In genomic region chr15:68578960-68579935, GRCh38 we compare ENCODE assay signal across 8 cellular contexts. TPM values are rescaled to one million over a fixed set of nuclear protein-coding genes. Genes with fewer than 3 reads are reported as not detected.
DNase-seq lines count a peak whose midpoint lies in the region; ATAC-seq and TF ChIP-seq lines count a peak whose summit lies in the region.

Gene CORO2B, plus strand, starts transcription at chr15:68578993. Its CDS starts 270 bp downstream, at chr15:68579263.

- no peak for TF ChIP-seq POLR2A in IMR-90 (IDR thresholded peaks at IDR 0.05; ENCODE audit: low read depth, low read length)

- peak within 1 kb of the TSS; percentile 83 for H2AK5ac ChIP-seq in IMR-90 (ENCODE audit: low read depth, low read length)

- peak within 1 kb of the TSS; percentile 89 for H3K4ac ChIP-seq in IMR-90 (ENCODE audit: low read depth, low read length)

- H3K4me3 ChIP-seq in IMR-90 (ENCODE audit: insufficient read depth, low read depth, low read length) (peak within 1 kb of the TSS; percentile 58), fibroblast of pulmonary artery (replicated peaks; ENCODE audit: low read depth, low read length) (peak within 1 kb of the TSS; percentile 62), neural cell (ENCODE audit: low read length) (peak within 1 kb of the TSS; percentile 91)

- H3K56ac ChIP-seq in IMR-90 (ENCODE audit: extremely low read depth, insufficient read depth, low read length): peak within 1 kb of the TSS; percentile 50

- H2AK9ac ChIP-seq in IMR-90 (replicated peaks; ENCODE audit: low read depth, low read length, poor library complexity): peak within 1 kb of the TSS; percentile 94

- H3K14ac ChIP-seq in IMR-90 (replicated peaks; ENCODE audit: low read depth, low read length): peak within 1 kb of the TSS; percentile 79

- peak within 1 kb of the TSS; percentile 79 for H3K23ac ChIP-seq in IMR-90 (ENCODE audit: low read depth, low read length)

- no peak for TF ChIP-seq EP300 in neural cell (conservative IDR thresholded peaks at IDR 0.05; ENCODE audit: poor library complexity, severe bottlenecking)

- peak within 1 kb of the TSS; percentile 86 for H2AFZ ChIP-seq in IMR-90 (replicated peaks; ENCODE audit: low read length, poor library complexity)
- peak within 1 kb of the TSS; percentile 84 for H2AFZ ChIP-seq in neural cell (ENCODE audit: low read depth, low read length)

- peak within 1 kb of the TSS; percentile 53 to 71 for H4K8ac ChIP-seq in IMR-90 (ENCODE audit: low read depth in 2 of 2, low read length in 2 of 2)

- H3K4me3 Mint-ChIP-seq in CD14-positive monocyte: peak within 1 kb of the TSS; percentile 91 to 97
- peak within 1 kb of the TSS; percentile 50 for H3K4me3 Mint-ChIP-seq in activated CD4-positive, alpha-beta memory T cell treated with anti-CD3 and anti-CD28 coated beads for 36 hours

- peaks cover 0 to 3% (median 0%) of the 10 kb centered on the region in 7 donors for H3K9me3 Mint-ChIP-seq in CD14-positive monocyte
- H3K9me3 Mint-ChIP-seq in activated CD4-positive, alpha-beta memory T cell treated with anti-CD3 and anti-CD28 coated beads for 36 hours: no peaks in the 10 kb centered on the region

- dilution Hi-C loops in IMR-90 (cut with HindIII; ENCODE audit: low sequenced_read_pairs, unreplicated experiment): no loop called here

- H3K27me3 Mint-ChIP-seq in CD14-positive monocyte (ENCODE audit: low read depth in 3 of 3): peaks cover 36 to 62% (median 37%) of the 10 kb centered on the region in 3 donors
- H3K27me3 Mint-ChIP-seq in activated CD4-positive, alpha-beta memory T cell treated with anti-CD3 and anti-CD28 coated beads for 36 hours: peaks cover 44% of the 10 kb centered on the region

- H3K36me3 ChIP-seq in IMR-90 (ENCODE audit: control insufficient read depth, insufficient read depth, low read length) (no peaks in the 10 kb centered on the region), neural cell (ENCODE audit: insufficient read depth, low read length) (no peaks in the 10 kb centered on the region)

- peaks cover 7% of the 10 kb centered on the region for H3K4me1 ChIP-seq in IMR-90 (ENCODE audit: control insufficient read depth, insufficient read depth, low read length)

- peak within 1 kb of the TSS; percentile 39 for H4K5ac ChIP-seq in IMR-90 (ENCODE audit: low read depth, low read length)

- CTCF ChIA-PET in IMR-90 (lab: Yijun Ruan, JAX): no interaction called here
- CTCF ChIA-PET in activated CD4-positive, alpha-beta memory T cell treated with anti-CD3 and anti-CD28 coated beads for 36 hours (lab: Charles Lee): interaction anchor here (1.2 kb wide), 1 partner anchor 20 kb away, joined by 3 read pairs; no protein-coding TSS in a partner anchor

- H3K27ac ChIP-seq in IMR-90 (ENCODE audit: insufficient read depth, low read length) (peak within 1 kb of the TSS; percentile 8; the same call in 1 of the 2 replicates), neural cell (ENCODE audit: low read length) (peak within 1 kb of the TSS; percentile 68)

- H2BK15ac ChIP-seq in IMR-90 (ENCODE audit: low read depth, low read length): peak within 1 kb of the TSS; percentile 34; the same call in 1 of the 3 replicates

- H3K4me2 ChIP-seq in IMR-90 (ENCODE audit: low read depth, low read length): peak within 1 kb of the TSS; percentile 95
- H3K4me2 ChIP-seq in neural cell (ENCODE audit: low read length): peak within 1 kb of the TSS; percentile 76

- TF ChIP-seq RAD21 in IMR-90 (IDR thresholded peaks at IDR 0.05; ENCODE audit: low read length) (no peak), neural cell (conservative IDR thresholded peaks at IDR 0.05) (no peak)

- peak within 1 kb of the TSS; percentile 59 for H2BK120ac ChIP-seq in IMR-90 (ENCODE audit: low read depth, low read length)

- no peak within 1 kb of the TSS for H3K18ac ChIP-seq in IMR-90 (ENCODE audit: low read depth, low read length)

- H3K4me1 Mint-ChIP-seq in CD14-positive monocyte: peaks cover 19% of the 10 kb centered on the region
- H3K4me1 Mint-ChIP-seq in activated CD4-positive, alpha-beta memory T cell treated with anti-CD3 and anti-CD28 coated beads for 36 hours (ENCODE audit: low read depth): peaks cover 6% of the 10 kb centered on the region

- H3K27ac Mint-ChIP-seq in CD14-positive monocyte: peak within 1 kb of the TSS in 4 of 7 donors; percentile 46 to 86 (median 78)
- H3K27ac Mint-ChIP-seq in activated CD4-positive, alpha-beta memory T cell treated with anti-CD3 and anti-CD28 coated beads for 36 hours: no peak within 1 kb of the TSS

- no peaks in the 10 kb centered on the region; the same call in 1 of the 2 replicates for H3K27me3 ChIP-seq in IMR-90 (ENCODE audit: control insufficient read depth, insufficient read depth, low read length)
- H3K27me3 ChIP-seq in neural cell (ENCODE audit: insufficient read depth, low read depth, low read length): no peaks in the 10 kb centered on the region

- peaks cover 3 to 8% of the 10 kb centered on the region in 2 donors for H3K36me3 Mint-ChIP-seq in CD14-positive monocyte
- no peaks in the 10 kb centered on the region for H3K36me3 Mint-ChIP-seq in activated CD4-positive, alpha-beta memory T cell treated with anti-CD3 and anti-CD28 coated beads for 36 hours

- no TSS peak for BruUV-seq in IMR-90 (replicated peaks; lab: Mats Ljungman, UMichigan)

- H3K9ac ChIP-seq in IMR-90 (ENCODE audit: low read depth, low read length) (peak within 1 kb of the TSS; percentile 62), neural cell (ENCODE audit: low read length) (peak within 1 kb of the TSS; percentile 86)

- TF ChIP-seq CTCF in CD14-positive monocyte (IDR thresholded peaks at IDR 0.05) (no peak), IMR-90 (conservative IDR thresholded peaks at IDR 0.05; ENCODE audit: low read depth, low read length) (no peak), fibroblast of pulmonary artery (IDR thresholded peaks at IDR 0.05; ENCODE audit: low read length, missing control alignments) (no peak), neural cell (IDR thresholded peaks at IDR 0.05; ENCODE audit: poor library complexity, severe bottlenecking) (peak; percentile 14)

- intact Hi-C loops in CD14-positive monocyte (cut with micrococcal nuclease) (no loop called here), IMR-90 (cut with micrococcal nuclease) (loop anchor here (1.0 kb wide), 2 partner anchors 95 to 273 kb away; no protein-coding TSS in a partner anchor)
- intact Hi-C loops in activated CD4-positive, alpha-beta memory T cell treated with anti-CD3 and anti-CD28 coated beads for 36 hours (cut with micrococcal nuclease): no loop called here

- in situ Hi-C loops in IMR-90 (cut with MboI; ENCODE audit: low sequenced_read_pairs): no loop called here

- peak within 1 kb of the TSS; percentile 59 for H2BK20ac ChIP-seq in IMR-90 (ENCODE audit: low read depth, low read length)

- H3F3A ChIP-seq in neural cell (ENCODE audit: insufficient read depth, low read length, poor library complexity, severe bottlenecking): no peaks in the 10 kb centered on the region

- H3K9me1 ChIP-seq in IMR-90 (ENCODE audit: insufficient read depth, low read length): peaks cover 8% of the 10 kb centered on the region

- peak within 1 kb of the TSS; percentile 23 for H4K91ac ChIP-seq in IMR-90 (ENCODE audit: insufficient read depth, low read depth, low read length)

- H2BK5ac ChIP-seq in IMR-90 (ENCODE audit: low read depth, low read length, poor library complexity, severe bottlenecking): peak within 1 kb of the TSS; percentile 1

- POLR2A ChIA-PET in IMR-90 (lab: Charles Lee; ENCODE audit: unreplicated experiment): no interaction called here
- POLR2A ChIA-PET in activated CD4-positive, alpha-beta memory T cell treated with anti-CD3 and anti-CD28 coated beads for 36 hours (lab: Charles Lee): no interaction called here

- 7% methylated on average over 11 of the region's 96 CpGs; no CpG with 5 or more reads in 1 of the 2 experiments for WGBS in IMR-90 (ENCODE audit: extremely low coverage in 2 of 2, insufficient read length in 1 of 2), 2 experiments

- peaks cover 35% of the 10 kb centered on the region for H3K79me2 ChIP-seq in neural cell (replicated peaks; ENCODE audit: insufficient read depth, low read length)

- no peaks in the 10 kb centered on the region for H3K9me3 ChIP-seq in IMR-90 (ENCODE audit: control insufficient read depth, insufficient read depth, low read length)
- no peaks in the 10 kb centered on the region for H3K9me3 ChIP-seq in neural cell (ENCODE audit: low read length)

- peaks cover 15 to 49% of the 10 kb centered on the region in 2 experiments; a peak in 3 of 4 replicates for H3K79me1 ChIP-seq in IMR-90 (ENCODE audit: low read depth in 1 of 2, low read length in 2 of 2)

- ATAC-seq in IMR-90 (ENCODE audit: low read depth) (peak; percentile 43), HG02970 (IDR thresholded peaks at IDR 0.05; ENCODE audit: low FRiP score, unreplicated experiment) (no peak), HG03520 (IDR thresholded peaks at IDR 0.05; ENCODE audit: unreplicated experiment) (no peak), GM21737 (IDR thresholded peaks at IDR 0.05; ENCODE audit: unreplicated experiment) (no peak)

- no peaks in the 10 kb centered on the region for H3K9me2 ChIP-seq in neural cell (ENCODE audit: insufficient read depth, low read length)

- no peak for DNase-seq in CD14-positive monocyte (ENCODE audit: low spot score)
- DNase-seq in IMR-90: peak; percentile 47
- DNase-seq in activated CD4-positive, alpha-beta memory T cell treated with anti-CD3 and anti-CD28 coated beads for 36 hours: peak; percentile 38
- DNase-seq in fibroblast of pulmonary artery (ENCODE audit: low read depth): peak; percentile 50

- H4K20me1 ChIP-seq in IMR-90 (ENCODE audit: insufficient read depth, low read length): no peaks in the 10 kb centered on the region
- H4K20me1 ChIP-seq in neural cell (ENCODE audit: insufficient read depth): no peaks in the 10 kb centered on the region

RNA-seq across cellular contexts. Expression of gene CORO2B, which starts in this region (rescaled TPM):
- polyA plus RNA-seq in CD14-positive monocyte (not detected), IMR-90 (2012; rRNA removed) (39.3 and 43.2 TPM in 2 replicates), neural cell (15.1 and 17.1 TPM in 2 replicates)
- total RNA-seq in IMR-90 (2012; rRNA removed): 9.3 and 9.7 TPM in 2 replicates
- polyA plus RNA-seq in IMR-90 (2012; cell fraction: cytosol; rRNA removed): 29.1 and 32.4 TPM in 2 replicates
- 24.4 and 27.5 TPM in 2 replicates for polyA plus RNA-seq in IMR-90 (2012; cell fraction: nucleus; rRNA removed; ENCODE audit: low replicate concordance)
- under 1 TPM; 0.07 to 0.19 TPM for total RNA-seq in activated CD4-positive, alpha-beta memory T cell treated with anti-CD3 and anti-CD28 coated beads for 36 hours
- polyA minus RNA-seq in neural cell: 22.4 and 22.9 TPM in 2 replicates

Comparison
In these comparisons a context has a peak if more than half of its experiments do, and no peak if none do; other contexts are left out.
1. RNA of gene CORO2B (polyA plus RNA-seq): 24.4 to 43.2 TPM in IMR-90 and 15.1 to 17.1 TPM in neural cell; not detected in CD14-positive monocyte; every median in the first group is over 10 times any median in the second.
2. Peak in DNase-seq in activated CD4-positive, alpha-beta memory T cell treated with anti-CD3 and anti-CD28 coated beads for 36 hours; RNA of the gene not detected or under 1 TPM.
3. Peak in every context shown above with its lines, with median percentiles within 50 percentile points of each other: H3K4me3 ChIP-seq.